Comparison of ENCODE assay signal across 24 cellular contexts in the genomic region with DNA sequence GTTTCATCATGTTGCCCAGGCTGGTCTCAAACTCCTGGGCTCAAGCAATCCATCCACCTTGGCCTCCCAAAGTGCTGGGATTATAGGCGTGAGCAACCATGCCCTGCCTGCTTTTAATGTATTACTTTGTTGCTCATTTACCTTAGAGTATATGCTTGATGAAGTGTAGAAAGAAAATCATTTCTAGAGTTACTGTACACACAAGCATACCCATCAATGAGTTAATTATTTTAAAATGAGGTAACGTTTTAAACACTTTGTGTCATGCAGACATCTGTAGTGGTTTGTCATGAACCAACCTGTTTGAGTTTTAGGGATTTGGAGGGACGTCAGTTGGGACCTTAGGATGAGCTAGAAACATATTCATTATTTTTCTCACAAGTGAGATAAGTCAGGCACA.
"Had no signal": no experiment of that assay in that cellular context is flagged by ENCODE, and none has a peak within 500 bp of the region (broad histone marks: within the 10 kb centered on the region; RNA-seq: fewer than 3 reads in every experiment).

No MANE protein-coding gene starts in this region.

- DNase-seq: dermis blood vessel endothelial cell; dorsolateral prefrontal cortex; effector CD4-positive, alpha-beta T cell; effector memory CD4-positive, alpha-beta T cell; erythroblast; esophagus squamous epithelium; foreskin fibroblast; foreskin melanocyte; gastrocnemius medialis; heart left ventricle; hypothalamus; immature natural killer cell; kidney; left colon; left lung; left ventricle myocardium superior; lower lobe of right lung; mesenchymal stem cell; mucosa of descending colon; naive B cell had no signal

- FAIRE-seq: colon, endothelial cell of umbilical vein, kidney had no signal

- ATAC-seq: gastrocnemius medialis, heart left ventricle, left colon, left lung, left ventricle myocardium superior, lower lobe of right lung, mucosa of descending colon had no signal

- H3K4me3 ChIP-seq: coronary artery, dorsolateral prefrontal cortex, esophagus squamous epithelium, gastrocnemius medialis, heart left ventricle, hepatocyte, left lung, lower lobe of right lung, mucosa of descending colon had no signal
